In genomic region chr1:161726631-161727342, GRCh38 we compare ENCODE assay signal across 8 cellular contexts. TPM values are rescaled to one million over a fixed set of nuclear protein-coding genes. Genes with fewer than 3 reads are reported as not detected.
DNase-seq lines count a peak whose midpoint lies in the region; ATAC-seq lines count a peak whose summit lies in the region.

No MANE protein-coding gene starts in this region.

- no peak overlapping the region for H3K27ac Mint-ChIP-seq in T-helper 1 cell treated with Interleukin-12 subunit alpha and Interleukin-12 subunit beta and Interleukin-4 antibody, amounts not matched to agents 30 μg/mL and 1 μg/mL, for 36 hours

- peaks cover 34% of the 10 kb centered on the region for H3K4me1 Mint-ChIP-seq in T-helper 1 cell treated with Interleukin-12 subunit alpha and Interleukin-12 subunit beta and Interleukin-4 antibody, amounts not matched to agents 30 μg/mL and 1 μg/mL, for 36 hours (ENCODE audit: low read depth)

- peaks cover 84% of the 10 kb centered on the region for H3K27me3 Mint-ChIP-seq in T-helper 1 cell treated with Interleukin-12 subunit alpha and Interleukin-12 subunit beta and Interleukin-4 antibody, amounts not matched to agents 30 μg/mL and 1 μg/mL, for 36 hours (ENCODE audit: low read depth)

- peak overlapping the region; percentile 76 for H3K4me3 ChIP-seq in right cardiac atrium (ENCODE audit: low read length)

- under 1% methylated on average over 81 of the region's 81 CpGs for WGBS in right cardiac atrium

- no peaks in the 10 kb centered on the region for H3K4me1 ChIP-seq in right cardiac atrium (ENCODE audit: control insufficient read depth, insufficient read depth, low read length)

- no peaks in the 10 kb centered on the region for H3K9me3 Mint-ChIP-seq in T-helper 1 cell treated with Interleukin-12 subunit alpha and Interleukin-12 subunit beta and Interleukin-4 antibody, amounts not matched to agents 30 μg/mL and 1 μg/mL, for 36 hours

- peak overlapping the region; percentile 78 for H3K27ac ChIP-seq in right cardiac atrium (ENCODE audit: low read length)

- ATAC-seq in GM21786 (IDR thresholded peaks at IDR 0.05; ENCODE audit: unreplicated experiment) (peak; percentile 49), right cardiac atrium (peak; percentile 95)

- peak overlapping the region; percentile 87 for H3K4me3 Mint-ChIP-seq in T-helper 1 cell treated with Interleukin-12 subunit alpha and Interleukin-12 subunit beta and Interleukin-4 antibody, amounts not matched to agents 30 μg/mL and 1 μg/mL, for 36 hours

- no peaks in the 10 kb centered on the region for H3K27me3 ChIP-seq in right cardiac atrium (ENCODE audit: control insufficient read depth, insufficient read depth)

- intact Hi-C loops in right cardiac atrium (cut with DNase I): no loop called here

- DNase-seq in ELF-1 (ENCODE audit: low read depth, low spot score) (peak; percentile 51), LHCN-M2 (ENCODE audit: low read depth) (peak; percentile 80), anterior cingulate cortex (lab: John Stamatoyannopoulos, UW) (peak; percentile 13 to 84 (median 64)), right cardiac atrium (peak; percentile 87 to 95 (median 95)), putamen (ENCODE audit: low spot score) (peak; percentile 42), pons (ENCODE audit: low spot score) (no peak)

- no peaks in the 10 kb centered on the region for H3K36me3 Mint-ChIP-seq in T-helper 1 cell treated with Interleukin-12 subunit alpha and Interleukin-12 subunit beta and Interleukin-4 antibody, amounts not matched to agents 30 μg/mL and 1 μg/mL, for 36 hours (ENCODE audit: low read depth)

- no peaks in the 10 kb centered on the region for H3K9me3 ChIP-seq in right cardiac atrium (ENCODE audit: control insufficient read depth, low read length)

RNA-seq across cellular contexts. Expression of gene FCRLB, which starts 5.4 kb away (rescaled TPM):
- 0.64 and 0.75 TPM in 2 replicates for total RNA-seq in LHCN-M2 (2014; rRNA removed)
- polyA plus RNA-seq in LHCN-M2 (2012): 0.30 TPM
- total RNA-seq in right cardiac atrium: under 1 TPM; 0.28 to 0.68 (median 0.48) TPM
- polyA plus RNA-seq in right cardiac atrium: 0.61 TPM

RNA-seq across cellular contexts. Expression of gene FCRLA, which starts 19.8 kb away (rescaled TPM):
- total RNA-seq in LHCN-M2 (2014; rRNA removed) (0.51 TPM in 1 of 2 replicates, not detected in the other), right cardiac atrium (not detected)
- polyA plus RNA-seq in LHCN-M2 (2012): 0.32 TPM
- 0.23 TPM for polyA plus RNA-seq in right cardiac atrium

RNA-seq across cellular contexts. Expression of gene DUSP12, which starts 22.8 kb away (rescaled TPM):
- total RNA-seq in LHCN-M2 (2014; rRNA removed): 28.0 and 29.1 TPM in 2 replicates
- polyA plus RNA-seq in LHCN-M2 (2012): 19.0 TPM
- total RNA-seq in right cardiac atrium: 10 to 100 TPM in 2 of 4 donors, 1 to 10 TPM in 2; 7.1 to 13.5 (median 10.3) TPM
- polyA plus RNA-seq in right cardiac atrium: 9.5 TPM

RNA-seq across cellular contexts. Expression of gene ATF6, which starts 39.3 kb away (rescaled TPM):
- total RNA-seq in LHCN-M2 (2014; rRNA removed) (19.0 and 23.5 TPM in 2 replicates), right cardiac atrium (10 to 100 TPM; 15.3 to 18.5 (median 16.7) TPM)
- 8.9 TPM for polyA plus RNA-seq in LHCN-M2 (2012)
- polyA plus RNA-seq in right cardiac atrium: 5.7 TPM
